In the genomic region with DNA sequence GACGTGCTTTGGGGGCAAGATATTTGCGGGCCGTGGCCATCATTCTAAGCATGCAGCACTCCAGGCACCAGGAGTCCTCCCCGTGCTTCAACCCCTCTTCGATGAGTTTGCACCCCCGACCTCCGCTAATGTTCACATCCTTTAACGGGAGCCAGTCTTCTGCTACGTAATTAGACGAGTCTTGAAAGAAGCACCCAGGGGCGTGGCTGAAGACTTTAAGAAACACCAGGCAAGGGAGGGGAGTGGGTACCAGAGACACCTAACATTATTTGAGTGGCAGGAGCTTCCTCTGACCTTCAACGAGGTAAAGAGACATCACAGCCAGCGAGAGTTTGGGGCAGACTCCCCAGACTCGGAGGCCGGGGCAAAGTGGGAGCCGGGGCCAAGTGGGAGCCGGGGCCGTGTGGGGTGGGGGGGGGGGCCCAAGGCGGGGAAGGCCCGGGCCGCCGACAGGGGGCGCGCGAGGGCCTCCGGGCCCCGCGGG, we compare ENCODE assay signal across 8 cellular contexts. TPM values are rescaled to one million over a fixed set of nuclear protein-coding genes. Genes with fewer than 3 reads are reported as not detected.
DNase-seq lines count a peak whose midpoint lies in the region; ATAC-seq and TF ChIP-seq lines count a peak whose summit lies in the region.

No MANE protein-coding gene starts in this region.

- DNase-seq in GM10248 (ENCODE audit: extremely low spot score): no peak
- DNase-seq in activated CD4-positive, alpha-beta memory T cell treated with anti-CD3 and anti-CD28 coated beads, Interleukin-2, amount 10 ng/mL, durations not matched to agents 7 days and 5 days: no peak
- peak in 1 of 5 donors; percentile 40 for DNase-seq in heart left ventricle
- DNase-seq in smooth muscle cell (lab: John Stamatoyannopoulos, UW; ENCODE audit: unreplicated experiment): no peak
- no peak for DNase-seq in cerebellum (ENCODE audit: low spot score)
- DNase-seq in NCI-H1417 treated with DMSO at 0.1 percent for 48 hours (lab: John Stamatoyannopoulos, UW): no peak

- peaks cover 35% of the 10 kb centered on the region for H3F3A ChIP-seq in smooth muscle cell (ENCODE audit: low read depth)

- peak overlapping the region; percentile 92 for H3K4me2 ChIP-seq in smooth muscle cell

- no peaks in the 10 kb centered on the region for H3K9me3 Mint-ChIP-seq in activated CD4-positive, alpha-beta memory T cell treated with anti-CD3 and anti-CD28 coated beads, Interleukin-2, amount 10 ng/mL, durations not matched to agents 7 days and 5 days

- H3K4me1 ChIP-seq in heart left ventricle (peaks cover 0 to 38% (median 19%) of the 10 kb centered on the region in 12 donors), smooth muscle cell (ENCODE audit: low read depth) (peaks cover 4% of the 10 kb centered on the region)

- no peak for TF ChIP-seq POLR2A in heart left ventricle (IDR thresholded peaks at IDR 0.05)

- peaks cover 32% of the 10 kb centered on the region for H3K4me1 Mint-ChIP-seq in activated CD4-positive, alpha-beta memory T cell treated with anti-CD3 and anti-CD28 coated beads, Interleukin-2, amount 10 ng/mL, durations not matched to agents 7 days and 5 days

- peaks cover 22% of the 10 kb centered on the region for H3K36me3 Mint-ChIP-seq in activated CD4-positive, alpha-beta memory T cell treated with anti-CD3 and anti-CD28 coated beads, Interleukin-2, amount 10 ng/mL, durations not matched to agents 7 days and 5 days (ENCODE audit: low read depth)

- no peak overlapping the region for H3K9ac ChIP-seq in smooth muscle cell (ENCODE audit: low read depth)

- H3K4me3 Mint-ChIP-seq in activated CD4-positive, alpha-beta memory T cell treated with anti-CD3 and anti-CD28 coated beads, Interleukin-2, amount 10 ng/mL, durations not matched to agents 7 days and 5 days: peak overlapping the region; percentile 82

- CTCF ChIA-PET in GM10248 (lab: Yijun Ruan, JAX): interaction anchor here (0.6 to 6.2 kb wide), 5 partner anchors 13 to 201 kb away, joined by 3 to 40 read pairs (median 3); no protein-coding TSS in a partner anchor
- CTCF ChIA-PET in activated CD4-positive, alpha-beta memory T cell treated with anti-CD3 and anti-CD28 coated beads, Interleukin-2, amount 10 ng/mL, durations not matched to agents 7 days and 5 days (lab: Charles Lee): interaction anchor here (0.6 to 2.8 kb wide), 8 partner anchors 10 to 290 kb away, joined by 3 to 21 read pairs (median 3); no protein-coding TSS in a partner anchor

- H3K79me2 ChIP-seq in smooth muscle cell (ENCODE audit: low read depth): no peaks in the 10 kb centered on the region

- H3K27me3 ChIP-seq in heart left ventricle (no peaks in the 10 kb centered on the region), smooth muscle cell (ENCODE audit: low read depth) (no peaks in the 10 kb centered on the region)

- H3K9me3 ChIP-seq in heart left ventricle (no peaks in the 10 kb centered on the region), smooth muscle cell (replicated peaks; ENCODE audit: low read depth) (no peaks in the 10 kb centered on the region)

- intact Hi-C loops in heart left ventricle (cut with DNase I): loop anchor here (2.0 to 10.0 kb wide), 10 partner anchors 31 to 291 kb away; a partner anchor contains a TSS

- 6 to 41% (median 15%) methylated on average over 5 to 28 of the region's 28 CpGs for WGBS in heart left ventricle, 4 donors
- 16% methylated on average over 21 of the region's 28 CpGs for WGBS in smooth muscle cell (ENCODE audit: low lambda C conversion rate)

- H3K4me3 ChIP-seq in heart left ventricle: peak overlapping the region; percentile 40 to 91 (median 82)
- peak overlapping the region; percentile 68 for H3K4me3 ChIP-seq in smooth muscle cell

- H3K27me3 Mint-ChIP-seq in activated CD4-positive, alpha-beta memory T cell treated with anti-CD3 and anti-CD28 coated beads, Interleukin-2, amount 10 ng/mL, durations not matched to agents 7 days and 5 days: peaks cover 3% of the 10 kb centered on the region

- peak overlapping the region; percentile 83 to 98 (median 96) for H3K27ac ChIP-seq in heart left ventricle
- H3K27ac ChIP-seq in smooth muscle cell (ENCODE audit: low read depth): no peak overlapping the region

- POLR2A ChIA-PET in GM10248 (lab: Yijun Ruan, JAX): no interaction called here
- POLR2A ChIA-PET in activated CD4-positive, alpha-beta memory T cell treated with anti-CD3 and anti-CD28 coated beads, Interleukin-2, amount 10 ng/mL, durations not matched to agents 7 days and 5 days (lab: Charles Lee): no interaction called here

- ATAC-seq in GM21367 (IDR thresholded peaks at IDR 0.05; ENCODE audit: unreplicated experiment) (peak; percentile 21), HG03575 (IDR thresholded peaks at IDR 0.05; ENCODE audit: extremely low read depth, insufficient number of reproducible peaks, low FRiP score, unreplicated experiment) (peak; percentile 15), heart left ventricle (peak in 1 of 4 donors; percentile 2)

- H4K20me1 ChIP-seq in smooth muscle cell (ENCODE audit: low read depth): no peaks in the 10 kb centered on the region

- H2AFZ ChIP-seq in smooth muscle cell (ENCODE audit: low read depth): no peak overlapping the region

- peak; percentile 46 for TF ChIP-seq CTCF in GM10248 (IDR thresholded peaks at IDR 0.05; ENCODE audit: control extremely low read depth, extremely low read depth, low read depth, missing control alignments)
- peak in 1 of 12 donors; percentile 97 for TF ChIP-seq CTCF in heart left ventricle (IDR thresholded peaks at IDR 0.05)
- TF ChIP-seq CTCF in smooth muscle cell (IDR thresholded peaks at IDR 0.05; ENCODE audit: borderline replicate concordance, insufficient read depth, poor library complexity, severe bottlenecking): peak; percentile 86

- H3K36me3 ChIP-seq in heart left ventricle: peaks cover 0 to 28% (median 16%) of the 10 kb centered on the region in 9 donors
- H3K36me3 ChIP-seq in smooth muscle cell (ENCODE audit: low read depth): no peaks in the 10 kb centered on the region

- peak overlapping the region; percentile 79 for H3K27ac Mint-ChIP-seq in activated CD4-positive, alpha-beta memory T cell treated with anti-CD3 and anti-CD28 coated beads, Interleukin-2, amount 10 ng/mL, durations not matched to agents 7 days and 5 days

RNA-seq across cellular contexts. Expression of a gene that starts 31.1 kb away (rescaled TPM):
- total RNA-seq in activated CD4-positive, alpha-beta memory T cell treated with anti-CD3 and anti-CD28 coated beads, Interleukin-2, amount 10 ng/mL, durations not matched to agents 7 days and 5 days: 100 to 1,000 TPM; 279 to 280 TPM
- total RNA-seq in heart left ventricle (100 to 1,000 TPM; 137 to 529 (median 399) TPM), smooth muscle cell (78.1 and 202 TPM in 2 replicates), cerebellum (72.9 TPM)
- polyA plus RNA-seq in heart left ventricle (100 to 1,000 TPM; 253 to 341 TPM), smooth muscle cell (285 and 293 TPM in 2 replicates)
